Comparison of ENCODE assay signal across 2 cellular contexts in genomic region chr1:91952187-91952586, GRCh38.
TF ChIP-seq lines count a peak whose summit lies in the region.

No MANE protein-coding gene starts in this region.

TF ChIP-seq in WTC11, 78 proteins besides CTCF, POLR2A, EP300 and RAD21:
- no peak for TF ChIP-seq ELF4 (CRISPR knock-in tag; IDR thresholded peaks at IDR 0.05; ENCODE audit: low read depth)
- TF ChIP-seq, protein P1, sequence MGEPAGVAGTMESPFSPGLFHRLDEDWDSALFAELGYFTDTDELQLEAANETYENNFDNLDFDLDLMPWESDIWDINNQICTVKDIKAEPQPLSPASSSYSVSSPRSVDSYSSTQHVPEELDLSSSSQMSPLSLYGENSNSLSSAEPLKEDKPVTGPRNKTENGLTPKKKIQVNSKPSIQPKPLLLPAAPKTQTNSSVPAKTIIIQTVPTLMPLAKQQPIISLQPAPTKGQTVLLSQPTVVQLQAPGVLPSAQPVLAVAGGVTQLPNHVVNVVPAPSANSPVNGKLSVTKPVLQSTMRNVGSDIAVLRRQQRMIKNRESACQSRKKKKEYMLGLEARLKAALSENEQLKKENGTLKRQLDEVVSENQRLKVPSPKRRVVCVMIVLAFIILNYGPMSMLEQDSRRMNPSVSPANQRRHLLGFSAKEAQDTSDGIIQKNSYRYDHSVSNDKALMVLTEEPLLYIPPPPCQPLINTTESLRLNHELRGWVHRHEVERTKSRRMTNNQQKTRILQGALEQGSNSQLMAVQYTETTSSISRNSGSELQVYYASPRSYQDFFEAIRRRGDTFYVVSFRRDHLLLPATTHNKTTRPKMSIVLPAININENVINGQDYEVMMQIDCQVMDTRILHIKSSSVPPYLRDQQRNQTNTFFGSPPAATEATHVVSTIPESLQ (CRISPR knock-in tag; IDR thresholded peaks at IDR 0.05): no peak
- TF ChIP-seq, protein P2, sequence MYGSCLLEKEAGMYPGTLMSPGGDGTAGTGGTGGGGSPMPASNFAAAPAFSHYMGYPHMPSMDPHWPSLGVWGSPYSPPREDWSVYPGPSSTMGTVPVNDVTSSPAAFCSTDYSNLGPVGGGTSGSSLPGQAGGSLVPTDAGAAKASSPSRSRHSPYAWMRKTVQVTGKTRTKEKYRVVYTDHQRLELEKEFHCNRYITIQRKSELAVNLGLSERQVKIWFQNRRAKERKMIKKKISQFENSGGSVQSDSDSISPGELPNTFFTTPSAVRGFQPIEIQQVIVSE (CRISPR knock-in tag; IDR thresholded peaks at IDR 0.05; ENCODE audit: borderline replicate concordance): no peak
- TF ChIP-seq JAZF1 (CRISPR knock-in tag; IDR thresholded peaks at IDR 0.05): no peak
- no peak for TF ChIP-seq FOXP1 (CRISPR knock-in tag; IDR thresholded peaks at IDR 0.05; ENCODE audit: borderline replicate concordance)
- TF ChIP-seq ZNF416 (CRISPR knock-in tag; IDR thresholded peaks at IDR 0.05): no peak
- TF ChIP-seq, protein P3, sequence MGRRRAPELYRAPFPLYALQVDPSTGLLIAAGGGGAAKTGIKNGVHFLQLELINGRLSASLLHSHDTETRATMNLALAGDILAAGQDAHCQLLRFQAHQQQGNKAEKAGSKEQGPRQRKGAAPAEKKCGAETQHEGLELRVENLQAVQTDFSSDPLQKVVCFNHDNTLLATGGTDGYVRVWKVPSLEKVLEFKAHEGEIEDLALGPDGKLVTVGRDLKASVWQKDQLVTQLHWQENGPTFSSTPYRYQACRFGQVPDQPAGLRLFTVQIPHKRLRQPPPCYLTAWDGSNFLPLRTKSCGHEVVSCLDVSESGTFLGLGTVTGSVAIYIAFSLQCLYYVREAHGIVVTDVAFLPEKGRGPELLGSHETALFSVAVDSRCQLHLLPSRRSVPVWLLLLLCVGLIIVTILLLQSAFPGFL (CRISPR knock-in tag; IDR thresholded peaks at IDR 0.05; ENCODE audit: borderline replicate concordance): no peak
- TF ChIP-seq ESRRA (CRISPR knock-in tag; IDR thresholded peaks at IDR 0.05; ENCODE audit: borderline replicate concordance): no peak
- TF ChIP-seq NFYB (CRISPR knock-in tag; conservative IDR thresholded peaks at IDR 0.05; ENCODE audit: low read depth): no peak
- no peak for TF ChIP-seq FOXP4 (CRISPR knock-in tag; IDR thresholded peaks at IDR 0.05)
- TF ChIP-seq RELA (CRISPR knock-in tag; IDR thresholded peaks at IDR 0.05; ENCODE audit: borderline replicate concordance): no peak
- no peak for TF ChIP-seq ATF1 (CRISPR knock-in tag; IDR thresholded peaks at IDR 0.05)

TF ChIP-seq in H1, 55 proteins besides CTCF, POLR2A, EP300 and RAD21:
- no peak for TF ChIP-seq PHF8 (conservative IDR thresholded peaks at IDR 0.05; ENCODE audit: low read depth, low read length)
- no peak for TF ChIP-seq CTBP2 (IDR thresholded peaks at IDR 0.05; ENCODE audit: borderline replicate concordance, insufficient read depth, insufficient read length, low read length)
- TF ChIP-seq TAF7 (optimal IDR thresholded peaks at IDR 0.05; ENCODE audit: borderline replicate concordance, low read depth, low read length): no peak
- TF ChIP-seq EGR1 (IDR thresholded peaks at IDR 0.05; ENCODE audit: borderline replicate concordance, low read depth, low read length): no peak
- no peak for TF ChIP-seq CEBPB (IDR thresholded peaks at IDR 0.05; ENCODE audit: low read depth, low read length)
- no peak for TF ChIP-seq KDM4A (IDR thresholded peaks at IDR 0.05; ENCODE audit: low read depth, low read length, severe bottlenecking)
- no peak for TF ChIP-seq RBBP5 (IDR thresholded peaks at IDR 0.05; ENCODE audit: borderline replicate concordance, low read depth, low read length)
- TF ChIP-seq CBX5 (IDR thresholded peaks at IDR 0.05; ENCODE audit: low read depth, low read length): no peak
- no peak for TF ChIP-seq CHD2 (IDR thresholded peaks at IDR 0.05; ENCODE audit: low read length)
- TF ChIP-seq NRF1 (IDR thresholded peaks at IDR 0.05; ENCODE audit: low read depth, low read length): no peak
- no peak for TF ChIP-seq POU5F1 (IDR thresholded peaks at IDR 0.05; ENCODE audit: low read depth, low read length)
- no peak for TF ChIP-seq HDAC2 (IDR thresholded peaks at IDR 0.05; ENCODE audit: borderline replicate concordance in 1 of 2, low read depth in 2 of 2, low read length in 2 of 2)
- no peak for TF ChIP-seq CREB1 (IDR thresholded peaks at IDR 0.05)
- TF ChIP-seq CBX8 (IDR thresholded peaks at IDR 0.05; ENCODE audit: borderline replicate concordance, low read depth, low read length): no peak
- TF ChIP-seq GABPA (IDR thresholded peaks at IDR 0.05; ENCODE audit: borderline replicate concordance, insufficient read depth, low read length): no peak
- TF ChIP-seq SUZ12 (IDR thresholded peaks at IDR 0.05; ENCODE audit: low read length): no peak
- TF ChIP-seq SIN3A (conservative IDR thresholded peaks at IDR 0.05 in 1 of 2, IDR thresholded peaks at IDR 0.05 in 1 of 2; ENCODE audit: low read depth in 1 of 2, low read length in 2 of 2): no peak
- TF ChIP-seq YY1 (IDR thresholded peaks at IDR 0.05; ENCODE audit: low read depth, low read length): no peak
- no peak for TF ChIP-seq SIX5 (IDR thresholded peaks at IDR 0.05; ENCODE audit: low read depth, low read length)
